8 cellular contexts compared by ENCODE assay signal in genomic region chr3:134197681-134198261, GRCh38. TPM values are rescaled to one million over a fixed set of nuclear protein-coding genes. Genes with fewer than 3 reads are reported as not detected.
DNase-seq lines count a peak whose midpoint lies in the region; ATAC-seq, FAIRE-seq and TF ChIP-seq lines count a peak whose summit lies in the region.

No MANE protein-coding gene starts in this region.

- TF ChIP-seq EP300 in GM12878 (IDR thresholded peaks at IDR 0.05; ENCODE audit: borderline replicate concordance in 1 of 2, control insufficient read depth in 1 of 2, low read depth in 2 of 2, low read length in 2 of 2) (no peak), stomach (IDR thresholded peaks at IDR 0.05) (no peak)

- intact Hi-C loops in A673 (cut with micrococcal nuclease; ENCODE audit: unreplicated experiment) = loop anchor here (2.0 to 5.0 kb wide), 2 partner anchors 110 to 275 kb away; no protein-coding TSS in a partner anchor
- intact Hi-C loops in GM12878 (cut with micrococcal nuclease; ENCODE audit: unreplicated experiment) = no loop called here
- intact Hi-C loops in stomach (cut with DNase I; ENCODE audit: low total_unique reads) = loop anchor here (5.0 kb wide), 1 partner anchor 160 kb away; no protein-coding TSS in a partner anchor

- SMC1A ChIA-PET in GM12878 (lab: Charles Lee; ENCODE audit: uncharacterized antibody, unreplicated experiment) = interaction anchor here (1.0 to 1.6 kb wide), 5 partner anchors 9 to 275 kb away, joined by 3 to 6 read pairs (median 4); no protein-coding TSS in a partner anchor

- POLR2A ChIA-PET in A673 (lab: Charles Lee; ENCODE audit: low non-redundant PET) (no interaction called here), GM12878 (lab: Charles Lee) (interaction anchor here (0.6 kb wide), 1 partner anchor 8 kb away, joined by 5 read pairs; no protein-coding TSS in a partner anchor)

- in situ Hi-C loops in GM12878 (cut with MboI) = no loop called here

- no peak overlapping the region for H3K4me2 ChIP-seq in GM12878 (ENCODE audit: control insufficient read depth, insufficient read depth)

- TF ChIP-seq CTCF in A673 (conservative IDR thresholded peaks at IDR 0.05; ENCODE audit: low read depth, low read length) (peak; percentile 78), GM10266 (IDR thresholded peaks at IDR 0.05; ENCODE audit: control insufficient read depth, insufficient read depth, low read depth, missing control alignments) (peak; percentile 78), GM12878 (IDR thresholded peaks at IDR 0.05 in 2 of 3, conservative IDR thresholded peaks at IDR 0.05 in 1 of 3; ENCODE audit: control insufficient read depth in 2 of 3, extremely low read depth in 1 of 3, insufficient read depth in 1 of 3, low read depth in 3 of 3, low read length in 3 of 3) (peak; percentile 68 to 81 (median 76)), stomach (IDR thresholded peaks at IDR 0.05) (peak in 5 of 7 experiments; percentile 34 to 58 (median 49))

- no peak overlapping the region for H3K9ac ChIP-seq in GM12878 (ENCODE audit: control insufficient read depth, insufficient read depth, low read length)

- BruUV-seq in A673 (replicated peaks; lab: Mats Ljungman, UMichigan) (no TSS peak), GM12878 (replicated peaks; lab: Mats Ljungman, UMichigan) (no TSS peak)

- CTCF ChIA-PET in A673 (lab: Charles Lee) (interaction anchor here (0.6 to 2.0 kb wide), 5 partner anchors 12 to 244 kb away, joined by 3 to 9 read pairs (median 3); no protein-coding TSS in a partner anchor), GM12878 (lab: Yijun Ruan, JAX) (interaction anchor here (0.6 to 11.1 kb wide), 14 partner anchors 12 to 722 kb away, joined by 3 to 137 read pairs (median 4); no protein-coding TSS in a partner anchor)

- no peak overlapping the region for H3K27ac ChIP-seq in A673 (ENCODE audit: low read depth, low read length, poor library complexity, severe bottlenecking)
- H3K27ac ChIP-seq in GM12878 (ENCODE audit: control insufficient read depth, insufficient read depth) = no peak overlapping the region
- H3K27ac ChIP-seq in stomach = no peak overlapping the region

- H3K36me3 ChIP-seq in A673 (ENCODE audit: insufficient read depth, low read length, poor library complexity, severe bottlenecking) (peaks cover 8% of the 10 kb centered on the region), GM12878 (ENCODE audit: control insufficient read depth in 2 of 2, insufficient read depth in 2 of 2, low read length in 1 of 2) (no peaks in the 10 kb centered on the region; a peak in 2 of 4 replicates), stomach (peaks cover 7 to 80% (median 75%) of the 10 kb centered on the region in 4 donors)

- H3K4me3 ChIP-seq in A673 (ENCODE audit: low read depth, low read length, poor library complexity, severe bottlenecking) (no peak overlapping the region), GM12878 (no peak overlapping the region), stomach (no peak overlapping the region)

- H3K4me1 ChIP-seq in A673 (ENCODE audit: insufficient read depth, low read length, poor library complexity, severe bottlenecking) (no peaks in the 10 kb centered on the region), GM12878 (ENCODE audit: control insufficient read depth, insufficient read depth, low read length) (no peaks in the 10 kb centered on the region), stomach (no peaks in the 10 kb centered on the region)

- WGBS in GM12878 (ENCODE audit: insufficient coverage, insufficient replicate concordance, low lambda C conversion rate, missing lambda C conversion rate) = 0% methylated on average over 2 of the region's 2 CpGs
- 7 to 11% (median 9%) methylated on average over 2 of the region's 2 CpGs for WGBS in stomach, 5 donors

- DNase-seq in A673 (ENCODE audit: low spot score) = peak; percentile 79
- peak; percentile 56 for DNase-seq in GM10266 (ENCODE audit: extremely low spot score)
- peak; percentile 45 for DNase-seq in NCI-H69 (lab: John Stamatoyannopoulos, UW)
- DNase-seq in GM12878 (ENCODE audit: low read depth, low spot score) = peak; percentile 24
- DNase-seq in iPS-NIHi7 (ENCODE audit: extremely low spot score) = peak; percentile 60
- no peak for DNase-seq in stomach

- peak; percentile 84 for FAIRE-seq in GM12878 (lab: Jason Lieb, UNC)

- ATAC-seq in HG03175 (IDR thresholded peaks at IDR 0.05; ENCODE audit: unreplicated experiment) = peak; percentile 80
- peak; percentile 92 for ATAC-seq in GM12878
- no peak for ATAC-seq in HG02973 (IDR thresholded peaks at IDR 0.05; ENCODE audit: unreplicated experiment)

- H3K9me3 ChIP-seq in A673 (ENCODE audit: low read depth, low read length, poor library complexity, severe bottlenecking) (no peaks in the 10 kb centered on the region), GM12878 (replicated peaks; ENCODE audit: control insufficient read depth, insufficient read depth, low read length) (no peaks in the 10 kb centered on the region), stomach (no peaks in the 10 kb centered on the region)

- no peak for TF ChIP-seq POLR2A in GM12878 (IDR thresholded peaks at IDR 0.05; ENCODE audit: low read depth, low read length)
- no peak for TF ChIP-seq POLR2A in stomach (IDR thresholded peaks at IDR 0.05)

- H4K20me1 ChIP-seq in GM12878 (ENCODE audit: control insufficient read depth, insufficient read depth) = no peaks in the 10 kb centered on the region

- RAD21 ChIA-PET in GM12878 (lab: Charles Lee; ENCODE audit: unreplicated experiment) = interaction anchor here (3.0 kb wide), 1 partner anchor 15 kb away, joined by 13 read pairs; no protein-coding TSS in a partner anchor

- H2AFZ ChIP-seq in GM12878 (ENCODE audit: control insufficient read depth, low read depth, low read length) = no peak overlapping the region

- no peaks in the 10 kb centered on the region for H3K79me2 ChIP-seq in GM12878 (ENCODE audit: control insufficient read depth, insufficient read depth, low read length)

- H3K27me3 ChIP-seq in A673 (replicated peaks; ENCODE audit: insufficient read depth, low read depth, low read length, poor library complexity) (no peaks in the 10 kb centered on the region), GM12878 (replicated peaks in 1 of 2; ENCODE audit: control insufficient read depth in 2 of 2, insufficient read depth in 2 of 2, low read length in 1 of 2) (no peaks in the 10 kb centered on the region), stomach (no peaks in the 10 kb centered on the region)

- TF ChIP-seq RAD21 in GM12878 (IDR thresholded peaks at IDR 0.05; ENCODE audit: insufficient read depth, low read depth, low read length) = peak; percentile 75

TF ChIP-seq in GM12878, 131 proteins besides CTCF, POLR2A, EP300 and RAD21:
- no peak for TF ChIP-seq ZSCAN29 (IDR thresholded peaks at IDR 0.05)
- TF ChIP-seq SIN3A (IDR thresholded peaks at IDR 0.05; ENCODE audit: low read depth, low read length) = no peak
- no peak for TF ChIP-seq STAT1 (conservative IDR thresholded peaks at IDR 0.05)
- TF ChIP-seq SMC3 (IDR thresholded peaks at IDR 0.05; ENCODE audit: borderline replicate concordance, low read length) = peak; percentile 40; the same call in 1 of the 2 replicates

RNA-seq across cellular contexts. Expression of gene RYK, which starts 52.9 kb away (rescaled TPM):
- total RNA-seq in A673 (2021) (47.8 and 48.9 TPM in 2 replicates), GM12878 (2014; rRNA removed) (15.2 and 17.5 TPM in 2 replicates), GM12878 (2014; rRNA removed; fragmentation: Illumina TruSeq; extraction: Trizol) (16.3 and 17.5 TPM in 2 replicates), GM12878 (2021) (9.0 and 10.5 TPM in 2 replicates), stomach (100 to 1,000 TPM in 1 of 5 donors, 10 to 100 TPM in 4; 41.1 to 128 (median 45.5) TPM)
- 96.7 and 112 TPM in 2 replicates for total RNA-seq in GM12878 (2013; cell fraction: nucleolus; rRNA removed)
- 5.4 TPM for polyA plus RNA-seq in GM12878 (2011; ENCODE audit: low read depth)
- polyA plus RNA-seq in GM12878 (2011; rRNA removed) (25.1 and 31.5 TPM in 2 replicates), GM12878 (2014; fragmentation: Illumina TruSeq; extraction: Trizol) (14.7 and 20.3 TPM in 2 replicates), GM12878 (2014; fragmentation: Nextera tagmentation; extraction: Ambion mirVana) (1 to 10 TPM; 3.4 to 4.3 TPM), GM12878 (2014; rRNA removed) (11.6 and 11.7 TPM in 2 replicates), GM12878 (2016; fragmentation: Nextera tagmentation; extraction: Ambion mirVana) (1 to 10 TPM; 2.0 to 4.7 TPM), stomach (10 to 100 TPM; 15.8 to 27.0 (median 26.7) TPM)
- polyA plus RNA-seq in GM12878 (2011; cell fraction: cytosol; rRNA removed) = 10.7 and 13.2 TPM in 2 replicates
- polyA plus RNA-seq in GM12878 (2011; cell fraction: nucleus; rRNA removed) = 34.4 and 37.8 TPM in 2 replicates
- polyA plus RNA-seq in GM12878 (2012) = 6.8 and 10.5 TPM in 2 replicates
- 31.7 and 33.4 TPM in 2 replicates for polyA minus RNA-seq in GM12878 (2011; rRNA and poly(A)+ RNA removed)
- 4.8 and 6.2 TPM in 2 replicates for polyA minus RNA-seq in GM12878 (2011; cell fraction: cytosol; rRNA and poly(A)+ RNA removed)
- 19.5 and 38.2 TPM in 2 replicates for polyA minus RNA-seq in GM12878 (2011; cell fraction: nucleus; rRNA and poly(A)+ RNA removed)
